Comparison of ENCODE assay signal across 8 cellular contexts in the genomic region with DNA sequence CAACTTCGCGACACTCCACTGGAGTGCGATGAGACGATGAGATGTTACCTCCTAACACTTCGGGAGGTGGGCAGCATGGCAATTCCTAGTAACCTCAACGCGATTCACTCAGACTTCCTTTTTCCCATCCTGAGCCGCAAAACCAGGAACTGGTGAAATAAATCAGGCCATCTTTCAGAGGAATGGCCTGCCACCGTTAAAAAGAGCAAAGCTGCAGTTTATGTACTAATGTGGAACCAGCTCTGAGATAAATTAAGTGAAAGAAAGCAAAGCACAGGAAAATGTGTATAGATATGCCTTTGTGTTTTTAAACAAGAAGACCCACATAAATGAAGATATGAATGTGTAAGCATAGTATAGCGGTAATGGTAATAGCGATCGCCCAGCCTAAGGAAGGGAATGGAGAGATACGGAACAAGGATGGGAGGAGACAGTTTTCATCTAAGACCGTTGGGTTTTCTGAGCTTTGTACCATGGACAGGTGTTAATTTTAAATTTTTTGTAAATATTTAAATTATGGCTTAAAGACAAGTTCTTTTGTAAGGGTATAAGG. TPM values are rescaled to one million over a fixed set of nuclear protein-coding genes. Genes with fewer than 3 reads are reported as not detected.
A peak's percentile ranks its signal among the peaks of the same experiment; 100 is the strongest.
DNase-seq lines count a peak whose midpoint lies in the region; ATAC-seq and TF ChIP-seq lines count a peak whose summit lies in the region.

No MANE protein-coding gene starts in this region.

- WGBS in heart left ventricle, 4 donors, result 29 to 36% (median 32%) methylated on average over 12 to 14 of the region's 14 CpGs
- WGBS in ovary, 3 donors, result 19 to 26% (median 21%) methylated on average over 14 of the region's 14 CpGs

- H3K27me3 ChIP-seq in heart left ventricle (no peaks in the 10 kb centered on the region), ovary (no peaks in the 10 kb centered on the region)

- H3K4me1 ChIP-seq in heart left ventricle, result peaks cover 0 to 24% (median 7%) of the 10 kb centered on the region in 12 donors
- H3K4me1 ChIP-seq in ovary (ENCODE audit: insufficient read depth), result peaks cover 3% of the 10 kb centered on the region

- TF ChIP-seq EP300 in ovary (IDR thresholded peaks at IDR 0.05), result peak; percentile 7

- H3K9me3 ChIP-seq in heart left ventricle (no peaks in the 10 kb centered on the region), ovary (no peaks in the 10 kb centered on the region)

- peak overlapping the region; percentile 45 to 82 (median 70) for H3K4me3 ChIP-seq in heart left ventricle
- H3K4me3 ChIP-seq in ovary, result peak overlapping the region; percentile 76

- intact Hi-C loops in heart left ventricle (cut with DNase I) (loop anchor here (1.0 to 10.0 kb wide), 9 partner anchors 45 to 166 kb away; a partner anchor contains a TSS), left ventricle myocardium superior (cut with micrococcal nuclease) (loop anchor here (5.0 kb wide), 1 partner anchor 116 kb away; no protein-coding TSS in a partner anchor), ovary (cut with DNase I) (loop anchor here (2.0 to 10.0 kb wide), 5 partner anchors 46 to 193 kb away; a partner anchor contains a TSS)

- H3K27ac ChIP-seq in heart left ventricle, result peak overlapping the region; percentile 92 to 98 (median 96)
- peak overlapping the region; percentile 81 for H3K27ac ChIP-seq in epithelial cell of prostate
- peak overlapping the region; percentile 87 to 93 for H3K27ac ChIP-seq in ovary

- TF ChIP-seq CTCF in heart left ventricle (IDR thresholded peaks at IDR 0.05) (no peak), ovary (IDR thresholded peaks at IDR 0.05) (no peak)

- H3K36me3 ChIP-seq in heart left ventricle (no peaks in the 10 kb centered on the region), ovary (no peaks in the 10 kb centered on the region)

- no peak for ATAC-seq in heart left ventricle
- ATAC-seq in left ventricle myocardium superior, result no peak
- ATAC-seq in HG03139 (IDR thresholded peaks at IDR 0.05; ENCODE audit: unreplicated experiment), result no peak

- TF ChIP-seq POLR2A in heart left ventricle (IDR thresholded peaks at IDR 0.05) (no peak), ovary (IDR thresholded peaks at IDR 0.05) (no peak)

- no peak for DNase-seq in heart left ventricle
- DNase-seq in left ventricle myocardium superior, result no peak
- DNase-seq in SHP77 treated with DMSO at 0.1 percent for 48 hours (lab: John Stamatoyannopoulos, UW), result peak; percentile 62
- no peak for DNase-seq in epithelial cell of prostate (ENCODE audit: low read depth, low spot score)
- no peak for DNase-seq in ovary
- DNase-seq in islet precursor cell, result no peak
- no peak for DNase-seq in COLO668 (lab: John Stamatoyannopoulos, UW; ENCODE audit: unreplicated experiment)

RNA-seq across cellular contexts. Expression of a gene that starts 30.7 kb away (rescaled TPM):
- 100 to 1,000 TPM in 5 of 9 donors, 10 to 100 TPM in 4; 71.7 to 161 (median 119) TPM for total RNA-seq in heart left ventricle
- polyA plus RNA-seq in heart left ventricle, result 100 to 1,000 TPM in 1 of 2 donors, 10 to 100 TPM in 1; 55.4 to 290 TPM
- total RNA-seq in left ventricle myocardium superior, result 104 TPM
- total RNA-seq in ovary, result 100 to 1,000 TPM; 124 to 182 (median 134) TPM
- polyA plus RNA-seq in ovary, result 100 to 1,000 TPM; 119 to 237 TPM

RNA-seq across cellular contexts. Expression of a gene that starts 44.6 kb away (rescaled TPM):
- total RNA-seq in heart left ventricle (100 to 1,000 TPM; 143 to 343 (median 257) TPM), left ventricle myocardium superior (250 TPM), ovary (100 to 1,000 TPM in 5 of 7 donors, 10 to 100 TPM in 2; 70.1 to 253 (median 213) TPM)
- polyA plus RNA-seq in heart left ventricle (100 to 1,000 TPM; 180 to 244 TPM), ovary (100 to 1,000 TPM; 136 to 320 TPM)
